Comparison of ENCODE assay signal across 1 cellular context in the genomic region with DNA sequence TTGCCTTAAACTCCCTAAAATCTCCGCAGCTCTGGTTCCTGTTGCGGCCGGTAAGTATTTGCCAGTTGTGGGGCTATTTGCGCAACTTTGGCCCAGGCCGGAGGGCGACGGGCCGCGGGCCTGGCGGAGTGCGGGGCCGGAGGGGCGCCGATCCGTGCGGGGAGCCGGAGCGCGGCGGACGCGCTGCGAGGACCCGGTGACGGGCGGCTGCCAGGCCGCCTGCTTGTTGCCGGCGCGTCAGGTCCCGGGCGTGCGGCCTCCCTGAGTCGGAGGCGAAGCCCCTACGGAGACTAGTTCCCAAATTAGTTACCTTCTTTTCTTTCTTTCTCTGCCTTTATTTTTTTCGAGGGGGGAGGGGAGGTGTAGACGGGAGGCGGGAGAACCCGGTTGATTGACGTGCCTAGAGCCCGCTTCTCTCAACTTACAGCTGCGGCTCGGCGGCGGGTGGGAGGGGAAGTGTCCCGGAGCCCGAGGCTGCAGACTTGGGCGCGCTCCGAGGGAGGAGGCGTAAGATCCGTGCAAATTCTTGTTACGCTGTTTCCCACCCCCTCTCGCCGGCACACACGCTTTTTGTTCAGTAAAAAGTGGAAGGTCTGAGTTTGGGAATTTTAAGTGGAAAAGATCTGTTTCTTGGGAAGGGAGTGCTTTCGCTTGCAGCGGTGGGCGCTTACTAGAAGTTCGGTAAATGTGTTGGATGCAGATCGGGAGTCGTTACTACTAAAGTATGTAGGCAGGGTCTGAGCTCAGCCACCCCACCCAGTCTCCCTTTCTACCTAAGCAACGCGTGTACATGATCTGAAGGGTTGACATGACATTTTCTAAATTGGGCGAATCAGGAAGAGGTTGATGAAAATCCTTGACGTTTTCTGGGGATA.
TF ChIP-seq lines count a peak whose summit lies in the region.

No MANE protein-coding gene starts in this region.

TF ChIP-seq in K562, 482 proteins besides CTCF, POLR2A, EP300 and RAD21 (continued from another document):
- TF ChIP-seq, protein P1, sequence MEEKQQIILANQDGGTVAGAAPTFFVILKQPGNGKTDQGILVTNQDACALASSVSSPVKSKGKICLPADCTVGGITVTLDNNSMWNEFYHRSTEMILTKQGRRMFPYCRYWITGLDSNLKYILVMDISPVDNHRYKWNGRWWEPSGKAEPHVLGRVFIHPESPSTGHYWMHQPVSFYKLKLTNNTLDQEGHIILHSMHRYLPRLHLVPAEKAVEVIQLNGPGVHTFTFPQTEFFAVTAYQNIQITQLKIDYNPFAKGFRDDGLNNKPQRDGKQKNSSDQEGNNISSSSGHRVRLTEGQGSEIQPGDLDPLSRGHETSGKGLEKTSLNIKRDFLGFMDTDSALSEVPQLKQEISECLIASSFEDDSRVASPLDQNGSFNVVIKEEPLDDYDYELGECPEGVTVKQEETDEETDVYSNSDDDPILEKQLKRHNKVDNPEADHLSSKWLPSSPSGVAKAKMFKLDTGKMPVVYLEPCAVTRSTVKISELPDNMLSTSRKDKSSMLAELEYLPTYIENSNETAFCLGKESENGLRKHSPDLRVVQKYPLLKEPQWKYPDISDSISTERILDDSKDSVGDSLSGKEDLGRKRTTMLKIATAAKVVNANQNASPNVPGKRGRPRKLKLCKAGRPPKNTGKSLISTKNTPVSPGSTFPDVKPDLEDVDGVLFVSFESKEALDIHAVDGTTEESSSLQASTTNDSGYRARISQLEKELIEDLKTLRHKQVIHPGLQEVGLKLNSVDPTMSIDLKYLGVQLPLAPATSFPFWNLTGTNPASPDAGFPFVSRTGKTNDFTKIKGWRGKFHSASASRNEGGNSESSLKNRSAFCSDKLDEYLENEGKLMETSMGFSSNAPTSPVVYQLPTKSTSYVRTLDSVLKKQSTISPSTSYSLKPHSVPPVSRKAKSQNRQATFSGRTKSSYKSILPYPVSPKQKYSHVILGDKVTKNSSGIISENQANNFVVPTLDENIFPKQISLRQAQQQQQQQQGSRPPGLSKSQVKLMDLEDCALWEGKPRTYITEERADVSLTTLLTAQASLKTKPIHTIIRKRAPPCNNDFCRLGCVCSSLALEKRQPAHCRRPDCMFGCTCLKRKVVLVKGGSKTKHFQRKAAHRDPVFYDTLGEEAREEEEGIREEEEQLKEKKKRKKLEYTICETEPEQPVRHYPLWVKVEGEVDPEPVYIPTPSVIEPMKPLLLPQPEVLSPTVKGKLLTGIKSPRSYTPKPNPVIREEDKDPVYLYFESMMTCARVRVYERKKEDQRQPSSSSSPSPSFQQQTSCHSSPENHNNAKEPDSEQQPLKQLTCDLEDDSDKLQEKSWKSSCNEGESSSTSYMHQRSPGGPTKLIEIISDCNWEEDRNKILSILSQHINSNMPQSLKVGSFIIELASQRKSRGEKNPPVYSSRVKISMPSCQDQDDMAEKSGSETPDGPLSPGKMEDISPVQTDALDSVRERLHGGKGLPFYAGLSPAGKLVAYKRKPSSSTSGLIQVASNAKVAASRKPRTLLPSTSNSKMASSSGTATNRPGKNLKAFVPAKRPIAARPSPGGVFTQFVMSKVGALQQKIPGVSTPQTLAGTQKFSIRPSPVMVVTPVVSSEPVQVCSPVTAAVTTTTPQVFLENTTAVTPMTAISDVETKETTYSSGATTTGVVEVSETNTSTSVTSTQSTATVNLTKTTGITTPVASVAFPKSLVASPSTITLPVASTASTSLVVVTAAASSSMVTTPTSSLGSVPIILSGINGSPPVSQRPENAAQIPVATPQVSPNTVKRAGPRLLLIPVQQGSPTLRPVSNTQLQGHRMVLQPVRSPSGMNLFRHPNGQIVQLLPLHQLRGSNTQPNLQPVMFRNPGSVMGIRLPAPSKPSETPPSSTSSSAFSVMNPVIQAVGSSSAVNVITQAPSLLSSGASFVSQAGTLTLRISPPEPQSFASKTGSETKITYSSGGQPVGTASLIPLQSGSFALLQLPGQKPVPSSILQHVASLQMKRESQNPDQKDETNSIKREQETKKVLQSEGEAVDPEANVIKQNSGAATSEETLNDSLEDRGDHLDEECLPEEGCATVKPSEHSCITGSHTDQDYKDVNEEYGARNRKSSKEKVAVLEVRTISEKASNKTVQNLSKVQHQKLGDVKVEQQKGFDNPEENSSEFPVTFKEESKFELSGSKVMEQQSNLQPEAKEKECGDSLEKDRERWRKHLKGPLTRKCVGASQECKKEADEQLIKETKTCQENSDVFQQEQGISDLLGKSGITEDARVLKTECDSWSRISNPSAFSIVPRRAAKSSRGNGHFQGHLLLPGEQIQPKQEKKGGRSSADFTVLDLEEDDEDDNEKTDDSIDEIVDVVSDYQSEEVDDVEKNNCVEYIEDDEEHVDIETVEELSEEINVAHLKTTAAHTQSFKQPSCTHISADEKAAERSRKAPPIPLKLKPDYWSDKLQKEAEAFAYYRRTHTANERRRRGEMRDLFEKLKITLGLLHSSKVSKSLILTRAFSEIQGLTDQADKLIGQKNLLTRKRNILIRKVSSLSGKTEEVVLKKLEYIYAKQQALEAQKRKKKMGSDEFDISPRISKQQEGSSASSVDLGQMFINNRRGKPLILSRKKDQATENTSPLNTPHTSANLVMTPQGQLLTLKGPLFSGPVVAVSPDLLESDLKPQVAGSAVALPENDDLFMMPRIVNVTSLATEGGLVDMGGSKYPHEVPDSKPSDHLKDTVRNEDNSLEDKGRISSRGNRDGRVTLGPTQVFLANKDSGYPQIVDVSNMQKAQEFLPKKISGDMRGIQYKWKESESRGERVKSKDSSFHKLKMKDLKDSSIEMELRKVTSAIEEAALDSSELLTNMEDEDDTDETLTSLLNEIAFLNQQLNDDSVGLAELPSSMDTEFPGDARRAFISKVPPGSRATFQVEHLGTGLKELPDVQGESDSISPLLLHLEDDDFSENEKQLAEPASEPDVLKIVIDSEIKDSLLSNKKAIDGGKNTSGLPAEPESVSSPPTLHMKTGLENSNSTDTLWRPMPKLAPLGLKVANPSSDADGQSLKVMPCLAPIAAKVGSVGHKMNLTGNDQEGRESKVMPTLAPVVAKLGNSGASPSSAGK (IDR thresholded peaks at IDR 0.05) = peak; percentile 26; the same call in 1 of the 2 replicates
- TF ChIP-seq EZH2 (IDR thresholded peaks at IDR 0.05; ENCODE audit: borderline replicate concordance, low read depth, low read length) (no peak), PHF8 (IDR thresholded peaks at IDR 0.05; ENCODE audit: borderline replicate concordance, low read length) (peak; percentile 64; the same call in 1 of the 2 replicates), NRF1 (conservative IDR thresholded peaks at IDR 0.05 in 1 of 2, IDR thresholded peaks at IDR 0.05 in 1 of 2) (peak; percentile 12 to 22; a peak in 2 of 4 replicates), PBX2 (CRISPR knock-in tag; IDR thresholded peaks at IDR 0.05; ENCODE audit: low read depth) (peak; percentile 89), PBX2 (tag; conservative IDR thresholded peaks at IDR 0.05; ENCODE audit: low read depth) (peak; percentile 96), CEBPG (CRISPR knock-in tag; IDR thresholded peaks at IDR 0.05) (no peak), CEBPG (tag; conservative IDR thresholded peaks at IDR 0.05 in 1 of 2, IDR thresholded peaks at IDR 0.05 in 1 of 2) (peak in 1 of 2 experiments; percentile 35; a peak in 3 of 4 replicates), DPF2 (IDR thresholded peaks at IDR 0.05) (0 out of 2 replicates have a peak, but pooled peaks have one; percentile 17), ELF1 (tag; IDR thresholded peaks at IDR 0.05) (0 out of 2 replicates have a peak, but pooled peaks have one; percentile 6), CXXC5 (CRISPR knock-in tag; IDR thresholded peaks at IDR 0.05) (peak; percentile 73), FUS (optimal IDR thresholded peaks at IDR 0.05; ENCODE audit: low read depth, low read length) (no peak)
TF ChIP-seq in K562: peak in this region for 45.
